Comparison of ENCODE assay signal across 9 cellular contexts in the genomic region with DNA sequence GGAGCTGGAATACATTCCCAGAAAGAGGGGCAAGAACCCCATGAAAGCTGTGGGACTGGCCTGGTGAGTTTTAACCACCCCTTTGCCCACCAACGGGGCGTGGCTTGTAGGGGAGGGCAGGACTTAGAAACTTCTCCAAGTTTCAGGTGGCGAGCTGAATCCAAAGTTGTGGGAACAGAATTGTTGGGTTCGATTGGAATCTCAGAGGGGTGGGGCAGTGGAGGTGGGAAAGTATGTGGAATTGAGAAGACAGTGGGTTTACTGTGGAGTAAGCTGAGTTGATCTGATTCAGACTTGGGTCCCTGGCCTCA. TPM values are rescaled to one million over a fixed set of nuclear protein-coding genes. Genes with fewer than 3 reads are reported as not detected.
DNase-seq lines count a peak whose midpoint lies in the region; FAIRE-seq and TF ChIP-seq lines count a peak whose summit lies in the region.
"Had no signal": no experiment of that assay in that cellular context is flagged by ENCODE, and none has a peak within 500 bp of the region (broad histone marks: within the 10 kb centered on the region; RNA-seq: fewer than 3 reads in every experiment).

No MANE protein-coding gene starts in this region.

- TF ChIP-seq CTCF in 22Rv1 (IDR thresholded peaks at IDR 0.05) (no peak), bronchial epithelial cell (IDR thresholded peaks at IDR 0.05; ENCODE audit: insufficient read depth, low read length, severe bottlenecking) (no peak)

- no peak for TF ChIP-seq POLR2A in H54 (IDR thresholded peaks at IDR 0.05; ENCODE audit: low read depth, low read length)

- H3K27ac ChIP-seq in 22Rv1 (peak overlapping the region; percentile 77), HUES6 (ENCODE audit: low read depth, low read length) (no peak overlapping the region), muscle layer of duodenum (ENCODE audit: low read length) (peak overlapping the region; percentile 82)

- no peak overlapping the region for H3K9ac ChIP-seq in HUES6 (ENCODE audit: low read length)

- peak overlapping the region; percentile 91 for H3K4me3 ChIP-seq in HUES6 (ENCODE audit: low read depth, low read length)
- H3K4me3 ChIP-seq in bronchial epithelial cell (ENCODE audit: low read depth, low read length), result peak overlapping the region; percentile 84
- peak overlapping the region; percentile 91 to 96 for H3K4me3 ChIP-seq in muscle layer of duodenum (ENCODE audit: low read depth in 1 of 2, low read length in 2 of 2)

- peaks cover 9% of the 10 kb centered on the region for H3K4me1 ChIP-seq in HUES6 (ENCODE audit: control insufficient read depth, insufficient read depth, low read length)
- peaks cover 16 to 40% of the 10 kb centered on the region in 2 donors for H3K4me1 ChIP-seq in muscle layer of duodenum (ENCODE audit: control insufficient read depth in 1 of 2, insufficient read depth in 2 of 2, low read length in 2 of 2)

- H3K36me3 ChIP-seq in HUES6 (ENCODE audit: control insufficient read depth, insufficient read depth, low read length), result peaks cover 43% of the 10 kb centered on the region
- peaks cover 26% of the 10 kb centered on the region for H3K36me3 ChIP-seq in bronchial epithelial cell (ENCODE audit: control insufficient read depth, insufficient read depth, low read length)
- H3K36me3 ChIP-seq in muscle layer of duodenum (ENCODE audit: control insufficient read depth in 1 of 2, insufficient read depth in 2 of 2, low read length in 2 of 2), result peaks cover 40 to 41% of the 10 kb centered on the region in 2 donors

- H3K27me3 ChIP-seq in HUES6 (ENCODE audit: control insufficient read depth, insufficient read depth, low read length), result no peaks in the 10 kb centered on the region
- no peaks in the 10 kb centered on the region for H3K27me3 ChIP-seq in bronchial epithelial cell (ENCODE audit: control insufficient read depth, insufficient read depth, low read length)
- H3K27me3 ChIP-seq in muscle layer of duodenum (ENCODE audit: low read depth, low read length), result no peaks in the 10 kb centered on the region

- H3K9me3 ChIP-seq in HUES6 (ENCODE audit: control insufficient read depth, insufficient read depth, low read depth, low read length) (no peaks in the 10 kb centered on the region), muscle layer of duodenum (ENCODE audit: control insufficient read depth in 1 of 2, low read length in 2 of 2) (no peaks in the 10 kb centered on the region)

- peak; percentile 46 for DNase-seq in bronchial epithelial cell (ENCODE audit: low read depth)
- no peak for DNase-seq in cortex of kidney (lab: John Stamatoyannopoulos, UW)
- DNase-seq in AG20443 (ENCODE audit: low spot score), result no peak
- no peak for DNase-seq in H54 (ENCODE audit: insufficient read length, low spot score)
- DNase-seq in inferior parietal cortex (ENCODE audit: extremely low spot score), result no peak
- DNase-seq: activated gamma-delta T cell treated with Interleukin-2 at 50 U/mL for 16 hours had no signal

- FAIRE-seq in bronchial epithelial cell (lab: Jason Lieb, UNC) (no peak), H54 (lab: Jason Lieb, UNC) (no peak)

RNA-seq across cellular contexts. Expression of a gene that starts 1.1 kb away (rescaled TPM):
- 10.3 and 16.8 TPM in 2 replicates for total RNA-seq in bronchial epithelial cell

RNA-seq across cellular contexts. Expression of a gene that starts 1.5 kb away (rescaled TPM):
- 205 and 229 TPM in 2 replicates for total RNA-seq in bronchial epithelial cell

RNA-seq across cellular contexts. Expression of a gene that starts 10.6 kb away (rescaled TPM):
- under 0.01 TPM in 1 of 2 replicates, not detected in the other for total RNA-seq in bronchial epithelial cell

RNA-seq across cellular contexts. Expression of a gene that starts 20.9 kb away (rescaled TPM):
- 468 and 656 TPM in 2 replicates for total RNA-seq in bronchial epithelial cell

RNA-seq across cellular contexts. Expression of a gene that starts 54.5 kb away (rescaled TPM):
- total RNA-seq in bronchial epithelial cell, result 504 and 577 TPM in 2 replicates
